In the genomic region with DNA sequence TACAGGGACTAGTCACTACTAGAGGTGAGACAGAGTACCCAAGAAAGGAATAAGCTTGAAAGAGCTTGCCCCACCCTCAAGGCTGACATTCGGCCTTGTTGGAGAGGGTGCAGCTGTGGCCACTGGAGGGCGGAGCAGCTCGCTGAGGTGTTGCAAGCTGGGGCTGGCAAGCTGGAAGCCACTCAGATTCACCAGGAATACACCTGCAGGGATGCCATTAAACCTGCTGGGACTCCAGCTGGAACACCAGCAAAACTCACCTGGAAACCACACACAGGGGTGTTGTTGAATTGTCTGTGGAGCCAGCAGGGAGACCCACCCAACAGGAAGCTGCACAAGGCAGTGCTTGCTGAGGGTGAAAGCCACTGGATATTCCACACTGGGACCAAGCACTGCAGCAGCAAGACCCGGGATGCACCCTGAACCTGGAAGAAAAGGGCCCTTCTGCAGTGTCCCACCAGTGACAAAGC, we compare ENCODE assay signal across 8 cellular contexts. TPM values are rescaled to one million over a fixed set of nuclear protein-coding genes. Genes with fewer than 3 reads are reported as not detected.
DNase-seq lines count a peak whose midpoint lies in the region; ATAC-seq, FAIRE-seq and TF ChIP-seq lines count a peak whose summit lies in the region.

No MANE protein-coding gene starts in this region.

- H2AFZ ChIP-seq in K562 (ENCODE audit: low read depth, low read length): no peak overlapping the region
- no peak overlapping the region for H2AFZ ChIP-seq in neural cell (ENCODE audit: low read depth, low read length)

- H3K9me1 ChIP-seq in K562 (ENCODE audit: control insufficient read depth, insufficient read depth, low read length): no peaks in the 10 kb centered on the region

- H3K27me3 ChIP-seq in BE2C (no peaks in the 10 kb centered on the region), K562 (ENCODE audit: control insufficient read depth in 2 of 2, insufficient read depth in 2 of 2, low read length in 2 of 2) (no peaks in the 10 kb centered on the region), neural cell (ENCODE audit: insufficient read depth, low read depth, low read length) (no peaks in the 10 kb centered on the region)

- no peaks in the 10 kb centered on the region for H3K9me3 Mint-ChIP-seq in T-helper 2 cell treated with Interferon-gamma antibody and Interleukin-4, amounts not matched to agents 5 μg/mL and 100 μg/mL, for 36 hours

- CTCF ChIA-PET in K562 (lab: Yijun Ruan, JAX; ENCODE audit: low intra/inter-chr PET ratio): interaction anchor here (0.5 to 0.9 kb wide), 2 partner anchors 219 to 623 kb away, joined by 4 to 7 read pairs; no protein-coding TSS in a partner anchor

- H3K36me3 ChIP-seq in BE2C (no peaks in the 10 kb centered on the region; the same call in 1 of the 2 replicates), K562 (ENCODE audit: control insufficient read depth, insufficient read depth, low read length) (no peaks in the 10 kb centered on the region; the same call in 2 of the 3 replicates), neural cell (ENCODE audit: insufficient read depth, low read length) (no peaks in the 10 kb centered on the region)

- no peak overlapping the region for H3K4me3 Mint-ChIP-seq in T-helper 2 cell treated with Interferon-gamma antibody and Interleukin-4, amounts not matched to agents 5 μg/mL and 100 μg/mL, for 36 hours

- no peak for TF ChIP-seq EP300 in K562 (IDR thresholded peaks at IDR 0.05; ENCODE audit: low read length)
- TF ChIP-seq EP300 in neural cell (conservative IDR thresholded peaks at IDR 0.05; ENCODE audit: poor library complexity, severe bottlenecking): no peak

- TF ChIP-seq RAD21 in K562 (CRISPR knock-in tag; conservative IDR thresholded peaks at IDR 0.05 in 1 of 2, IDR thresholded peaks at IDR 0.05 in 1 of 2) (peak; percentile 27 to 70; a peak in 3 of 4 replicates), neural cell (conservative IDR thresholded peaks at IDR 0.05) (peak; percentile 27)

- H3K4me1 ChIP-seq in BE2C: peaks cover 29% of the 10 kb centered on the region
- H3K4me1 ChIP-seq in K562 (replicated peaks in 1 of 2; ENCODE audit: control insufficient read depth in 2 of 2, insufficient read depth in 2 of 2, low read length in 2 of 2): peaks cover 6 to 9% of the 10 kb centered on the region in 2 experiments; a peak in 4 of 5 replicates

- H3K4me3 ChIP-seq in BE2C (ENCODE audit: low read depth, low read length) (no peak overlapping the region), K562 (no peak overlapping the region), neural cell (ENCODE audit: low read length) (no peak overlapping the region)

- H3K27ac ChIP-seq in K562 (ENCODE audit: extremely low read depth, low read depth, low read length) (no peak overlapping the region), neural cell (ENCODE audit: low read length) (no peak overlapping the region)

- no peak for FAIRE-seq in K562 (lab: Jason Lieb, UNC)

- H3K27me3 Mint-ChIP-seq in T-helper 2 cell treated with Interferon-gamma antibody and Interleukin-4, amounts not matched to agents 5 μg/mL and 100 μg/mL, for 36 hours (ENCODE audit: low read depth): no peaks in the 10 kb centered on the region

- POLR2A ChIA-PET in K562 (lab: Yijun Ruan, JAX): no interaction called here

- peak; percentile 67 for ATAC-seq in GM18502 (IDR thresholded peaks at IDR 0.05; ENCODE audit: poor library complexity, unreplicated experiment)
- ATAC-seq in HG02981 (IDR thresholded peaks at IDR 0.05; ENCODE audit: unreplicated experiment): peak; percentile 53
- ATAC-seq in K562: peak; percentile 94

- 9% methylated on average over 4 of the region's 4 CpGs for WGBS in K562 (ENCODE audit: insufficient coverage, low coverage, missing lambda C conversion rate)

- H4K20me1 ChIP-seq in K562 (replicated peaks; ENCODE audit: control insufficient read depth, insufficient read depth, low read length) (no peaks in the 10 kb centered on the region), neural cell (ENCODE audit: insufficient read depth) (no peaks in the 10 kb centered on the region)

- no peaks in the 10 kb centered on the region for H3K9me2 ChIP-seq in neural cell (ENCODE audit: insufficient read depth, low read length)

- H3K79me2 ChIP-seq in K562 (ENCODE audit: control insufficient read depth, insufficient read depth, low read length) (no peaks in the 10 kb centered on the region), neural cell (replicated peaks; ENCODE audit: insufficient read depth, low read length) (no peaks in the 10 kb centered on the region)

- DNase-seq in BE2C: peak; percentile 78
- DNase-seq in NCI-H2196 treated with DMSO at 0.1 percent for 48 hours (lab: John Stamatoyannopoulos, UW; ENCODE audit: unreplicated experiment): peak; percentile 13
- peak; percentile 15 to 63 (median 28) for DNase-seq in K562 (ENCODE audit: extremely low read depth in 1 of 4, low spot score in 3 of 4)
- DNase-seq in anterior cingulate cortex (lab: John Stamatoyannopoulos, UW): no peak
- no peak for DNase-seq in T-helper 2 cell treated with Interferon-gamma antibody and Interleukin-4, amounts not matched to agents 5 μg/mL and 100 μg/mL, for 36 hours (ENCODE audit: low spot score)

- no peak overlapping the region for H3K27ac Mint-ChIP-seq in T-helper 2 cell treated with Interferon-gamma antibody and Interleukin-4, amounts not matched to agents 5 μg/mL and 100 μg/mL, for 36 hours

- BruUV-seq in K562 (replicated peaks; lab: Mats Ljungman, UMichigan): no TSS peak

- peaks cover 8% of the 10 kb centered on the region for H3K4me1 Mint-ChIP-seq in T-helper 2 cell treated with Interferon-gamma antibody and Interleukin-4, amounts not matched to agents 5 μg/mL and 100 μg/mL, for 36 hours (ENCODE audit: low read depth)

- no peak overlapping the region for H3K4me2 ChIP-seq in K562 (ENCODE audit: insufficient read depth, low read length)
- no peak overlapping the region for H3K4me2 ChIP-seq in neural cell (ENCODE audit: low read length)

- no peak overlapping the region for H3K9ac ChIP-seq in K562 (ENCODE audit: insufficient read depth in 1 of 2, low read depth in 2 of 2, low read length in 2 of 2)
- H3K9ac ChIP-seq in neural cell (ENCODE audit: low read length): no peak overlapping the region

- intact Hi-C loops in K562 (cut with micrococcal nuclease): loop anchor here (2.0 to 10.0 kb wide), 2 partner anchors 131 to 219 kb away; no protein-coding TSS in a partner anchor

- H3K9me3 ChIP-seq in BE2C (no peaks in the 10 kb centered on the region), K562 (replicated peaks; ENCODE audit: control insufficient read depth, insufficient read depth, low read depth, low read length) (no peaks in the 10 kb centered on the region), neural cell (ENCODE audit: low read length) (no peaks in the 10 kb centered on the region)

- TF ChIP-seq CTCF in BE2C (IDR thresholded peaks at IDR 0.05; ENCODE audit: low read depth, low read length) (peak; percentile 87), K562 (IDR thresholded peaks at IDR 0.05 in 2 of 3, conservative IDR thresholded peaks at IDR 0.05 in 1 of 3; ENCODE audit: insufficient read depth in 2 of 3, low read depth in 1 of 3, low read length in 3 of 3) (peak; percentile 65 to 76 (median 71)), neural cell (IDR thresholded peaks at IDR 0.05; ENCODE audit: poor library complexity, severe bottlenecking) (peak; percentile 42)

- no peak for TF ChIP-seq POLR2A in K562 (conservative IDR thresholded peaks at IDR 0.05)

- H3K36me3 Mint-ChIP-seq in T-helper 2 cell treated with Interferon-gamma antibody and Interleukin-4, amounts not matched to agents 5 μg/mL and 100 μg/mL, for 36 hours (ENCODE audit: low read depth): peaks cover 9% of the 10 kb centered on the region

- H3F3A ChIP-seq in neural cell (ENCODE audit: insufficient read depth, low read length, poor library complexity, severe bottlenecking): no peaks in the 10 kb centered on the region

- in situ Hi-C loops in K562 (cut with MboI): loop anchor here (10.0 kb wide), 1 partner anchor 221 kb away; no protein-coding TSS in a partner anchor

RNA-seq across cellular contexts. Expression of a gene that starts 26.1 kb away (rescaled TPM):
- polyA plus RNA-seq in BE2C (2012; ENCODE audit: insufficient read depth, insufficient read length, low read depth): 9.4 TPM
- 2.0 and 4.0 TPM in 2 replicates for total RNA-seq in K562 (2011; cell fraction: chromatin; rRNA removed; ENCODE audit: low replicate concordance)
- total RNA-seq in K562 (2011; cell fraction: nucleolus; rRNA removed): 1.3 and 1.6 TPM in 2 replicates
- 2.7 and 3.4 TPM in 2 replicates for total RNA-seq in K562 (2011; cell fraction: nucleoplasm; rRNA removed)
- total RNA-seq in K562 (2014; rRNA removed) (4.2 and 4.3 TPM in 2 replicates), K562 (2014; rRNA removed; fragmentation: Illumina TruSeq; extraction: Trizol) (4.4 and 4.9 TPM in 2 replicates), K562 (2015; rRNA removed; fragmentation: Illumina TruSeq; extraction: Trizol) (4.6 and 5.4 TPM in 2 replicates), K562 (2021) (3.0 and 3.8 TPM in 2 replicates)
- polyA plus RNA-seq in K562 (2011; rRNA removed) (2.6 and 3.2 TPM in 2 replicates), K562 (2014; fragmentation: Illumina TruSeq; extraction: Trizol) (3.6 and 3.8 TPM in 2 replicates), K562 (2014; fragmentation: Nextera tagmentation; extraction: Ambion mirVana) (under 1 TPM; 0.39 to 0.43 TPM), K562 (2014; rRNA removed) (3.3 and 3.8 TPM in 2 replicates), neural cell (17.0 and 17.8 TPM in 2 replicates)
- 1.6 and 1.8 TPM in 2 replicates for polyA plus RNA-seq in K562 (2011; cell fraction: cytosol; rRNA removed)
- 3.1 and 3.4 TPM in 2 replicates for polyA plus RNA-seq in K562 (2011; cell fraction: nucleus; rRNA removed)
- polyA plus RNA-seq in K562 (2012): 3.2 and 5.6 TPM in 2 replicates
- polyA minus RNA-seq in K562 (2011; rRNA and poly(A)+ RNA removed): 1.8 and 3.5 TPM in 2 replicates
- 1.3 and 4.6 TPM in 2 replicates for polyA minus RNA-seq in K562 (2011; cell fraction: cytosol; rRNA and poly(A)+ RNA removed)
- polyA minus RNA-seq in K562 (2011; cell fraction: nucleus; rRNA and poly(A)+ RNA removed): 1.6 and 2.6 TPM in 2 replicates
- polyA minus RNA-seq in neural cell: 13.7 and 15.8 TPM in 2 replicates

RNA-seq across cellular contexts. Expression of a gene that starts 42.2 kb away (rescaled TPM):
- 2.2 TPM for polyA plus RNA-seq in BE2C (2012; ENCODE audit: insufficient read depth, insufficient read length, low read depth)
- total RNA-seq in K562 (2011; cell fraction: chromatin; rRNA removed; ENCODE audit: low replicate concordance): 18.0 and 69.2 TPM in 2 replicates
- total RNA-seq in K562 (2011; cell fraction: nucleolus; rRNA removed): 7.3 and 13.6 TPM in 2 replicates
- total RNA-seq in K562 (2011; cell fraction: nucleoplasm; rRNA removed): 30.3 and 46.7 TPM in 2 replicates
- total RNA-seq in K562 (2014; rRNA removed) (13.7 and 14.5 TPM in 2 replicates), K562 (2014; rRNA removed; fragmentation: Illumina TruSeq; extraction: Trizol) (16.6 and 20.0 TPM in 2 replicates), K562 (2015; rRNA removed; fragmentation: Illumina TruSeq; extraction: Trizol) (15.6 and 16.3 TPM in 2 replicates), K562 (2021) (17.1 and 17.3 TPM in 2 replicates)
- polyA plus RNA-seq in K562 (2011; rRNA removed) (17.6 and 24.9 TPM in 2 replicates), K562 (2014; fragmentation: Illumina TruSeq; extraction: Trizol) (20.0 and 25.9 TPM in 2 replicates), K562 (2014; fragmentation: Nextera tagmentation; extraction: Ambion mirVana) (10 to 100 TPM; 15.0 to 18.4 TPM), K562 (2014; rRNA removed) (14.6 and 16.3 TPM in 2 replicates), neural cell (0.73 and 1.4 TPM in 2 replicates)
- polyA plus RNA-seq in K562 (2011; cell fraction: cytosol; rRNA removed): 1.2 and 3.1 TPM in 2 replicates
- 7.8 and 10.8 TPM in 2 replicates for polyA plus RNA-seq in K562 (2011; cell fraction: nucleus; rRNA removed)
- polyA plus RNA-seq in K562 (2012): 12.6 and 13.1 TPM in 2 replicates
- polyA minus RNA-seq in K562 (2011; rRNA and poly(A)+ RNA removed): 33.6 and 40.4 TPM in 2 replicates
- 7.1 and 10.0 TPM in 2 replicates for polyA minus RNA-seq in K562 (2011; cell fraction: cytosol; rRNA and poly(A)+ RNA removed)
- polyA minus RNA-seq in K562 (2011; cell fraction: nucleus; rRNA and poly(A)+ RNA removed): 29.9 and 41.8 TPM in 2 replicates
- 1.9 and 4.4 TPM in 2 replicates for polyA minus RNA-seq in neural cell

Comparison
In these comparisons a context has a peak if more than half of its experiments do, and no peak if none do; other contexts are left out.
1. DNase-seq: peak in BE2C (single experiment), NCI-H2196 treated with DMSO at 0.1 percent for 48 hours (single experiment) and K562 (4 of 4); none in anterior cingulate cortex (0 of 58) and T-helper 2 cell treated with Interferon-gamma antibody and Interleukin-4, amounts not matched to agents 5 μg/mL and 100 μg/mL, for 36 hours (single experiment).
2. Peak in every context shown above with its lines, with median percentiles within 50 percentile points of each other: CTCF ChIP-seq and ATAC-seq.